10 cellular contexts compared by ENCODE assay signal in genomic region chr1:6209661-6210605, GRCh38. TPM values are rescaled to one million over a fixed set of nuclear protein-coding genes. Genes with fewer than 3 reads are reported as not detected.
A peak's percentile ranks its signal among the peaks of the same experiment; 100 is the strongest.
DNase-seq lines count a peak whose midpoint lies in the region; ATAC-seq and TF ChIP-seq lines count a peak whose summit lies in the region.
"Had no signal": no experiment of that assay in that cellular context is flagged by ENCODE, and none has a peak within 500 bp of the region (broad histone marks: within the 10 kb centered on the region; RNA-seq: fewer than 3 reads in every experiment).

No MANE protein-coding gene starts in this region.

- H3K79me2 ChIP-seq in trophoblast cell (ENCODE audit: control insufficient read depth, insufficient read depth, low read length, poor library complexity): peaks cover 2% of the 10 kb centered on the region

- H3K14ac ChIP-seq in trophoblast cell (ENCODE audit: low read length): no peak overlapping the region

- peak overlapping the region; percentile 65 for H3K4me2 ChIP-seq in trophoblast cell (ENCODE audit: low read length)

- no peak overlapping the region for H3K9ac ChIP-seq in trophoblast cell (ENCODE audit: low read length)

- H3K36me3 Mint-ChIP-seq in chondrocyte (ENCODE audit: low read depth): peaks cover 4% of the 10 kb centered on the region

- H2AK5ac ChIP-seq in trophoblast cell (ENCODE audit: low read length): no peak overlapping the region

- H4K12ac ChIP-seq in trophoblast cell (ENCODE audit: low read depth, low read length): no peak overlapping the region

- no peaks in the 10 kb centered on the region for H3K9me3 Mint-ChIP-seq in chondrocyte (ENCODE audit: low read depth)

- no peak overlapping the region for H4K8ac ChIP-seq in trophoblast cell (ENCODE audit: low read depth, low read length)

- peaks cover 11 to 20% of the 10 kb centered on the region in 2 experiments for H3K4me1 ChIP-seq in trophoblast cell (ENCODE audit: control insufficient read depth in 1 of 2, insufficient read depth in 2 of 2, low read length in 2 of 2)

- no CpG with 5 or more reads among the region's 17 CpGs for WGBS in trophoblast cell (ENCODE audit: extremely low coverage, insufficient coverage, insufficient read length)

- TF ChIP-seq CTCF in chondrocyte (IDR thresholded peaks at IDR 0.05) (no peak), omental fat pad (IDR thresholded peaks at IDR 0.05) (no peak)

- no peak overlapping the region for H2BK5ac ChIP-seq in trophoblast cell (ENCODE audit: low read depth, low read length, poor library complexity)

- H3K79me1 ChIP-seq in trophoblast cell (ENCODE audit: low read length): peaks cover 5% of the 10 kb centered on the region

- peaks cover 18% of the 10 kb centered on the region for H3K27me3 ChIP-seq in trophoblast cell (ENCODE audit: insufficient read depth, low read length)

- DNase-seq in NCI-H1694 treated with DMSO at 0.1 percent for 48 hours (lab: John Stamatoyannopoulos, UW) (peak; percentile 25), NCI-H1694 (lab: John Stamatoyannopoulos, UW) (no peak), NCI-H1092 (lab: John Stamatoyannopoulos, UW) (peak; percentile 71), chondrocyte (ENCODE audit: low spot score) (no peak), trophoblast cell (no peak), omental fat pad (ENCODE audit: low spot score) (no peak), NCI-H1105 (lab: John Stamatoyannopoulos, UW) (no peak), nucleus accumbens (lab: John Stamatoyannopoulos, UW) (no peak)

- H2AFZ ChIP-seq in trophoblast cell (ENCODE audit: insufficient read depth, low read length, poor library complexity): no peak overlapping the region

- no peak overlapping the region for H3K4me3 ChIP-seq in trophoblast cell (ENCODE audit: low read depth, low read length)

- H3K18ac ChIP-seq in trophoblast cell (ENCODE audit: low read length): no peak overlapping the region

- no peak overlapping the region for H3K27ac Mint-ChIP-seq in chondrocyte (ENCODE audit: unreplicated experiment)

- H4K91ac ChIP-seq in trophoblast cell (ENCODE audit: low read depth, low read length): no peak overlapping the region

- peaks cover 26% of the 10 kb centered on the region for H3K4me1 Mint-ChIP-seq in chondrocyte (ENCODE audit: low read depth)

- H3K9me3 ChIP-seq in trophoblast cell (ENCODE audit: insufficient read depth, low read depth, low read length): peaks cover 18% of the 10 kb centered on the region

- H2BK12ac ChIP-seq in trophoblast cell (ENCODE audit: low read length): no peak overlapping the region

- no peak for ATAC-seq in omental fat pad (ENCODE audit: low FRiP score)

- peak overlapping the region; percentile 70 for H3K4me3 Mint-ChIP-seq in chondrocyte (ENCODE audit: unreplicated experiment)

- H3K27me3 Mint-ChIP-seq in chondrocyte (ENCODE audit: low read depth): no peaks in the 10 kb centered on the region

- no peak overlapping the region for H2BK120ac ChIP-seq in trophoblast cell (ENCODE audit: insufficient read depth, low read length, poor library complexity)

- no peak overlapping the region for H3K27ac ChIP-seq in trophoblast cell (ENCODE audit: low read depth, low read length)
- H3K27ac ChIP-seq: C4-2B had no signal

- no peak overlapping the region for H3K4ac ChIP-seq in trophoblast cell (ENCODE audit: low read depth, low read length)

- no peak overlapping the region for H3K23ac ChIP-seq in trophoblast cell (ENCODE audit: low read length)

- H3K36me3 ChIP-seq in trophoblast cell (ENCODE audit: control insufficient read depth in 1 of 2, insufficient read depth in 2 of 2, low read length in 2 of 2): peaks cover 0 to 4% of the 10 kb centered on the region in 2 experiments

RNA-seq across cellular contexts. Expression of gene RNF207, which starts 4.0 kb away (rescaled TPM):
- 15.6 to 19.9 TPM (median 17.9 TPM) in 3 replicates for total RNA-seq in chondrocyte
- 2.8 and 3.9 TPM in 2 replicates for polyA plus RNA-seq in trophoblast cell (2013)
- total RNA-seq in omental fat pad: 10 to 100 TPM in 2 of 4 donors, 1 to 10 TPM in 2; 5.2 to 48.2 (median 9.5) TPM

RNA-seq across cellular contexts. Expression of gene RPL22, which starts 10.5 kb away (rescaled TPM):
- total RNA-seq in chondrocyte (208 to 243 TPM (median 220 TPM) in 3 replicates), omental fat pad (100 to 1,000 TPM; 164 to 205 (median 191) TPM)
- polyA plus RNA-seq in trophoblast cell (2013): 730 and 785 TPM in 2 replicates

RNA-seq across cellular contexts. Expression of gene ICMT, which starts 25.8 kb away (rescaled TPM):
- total RNA-seq in chondrocyte: 72.7 to 94.2 TPM (median 73.1 TPM) in 3 replicates
- polyA plus RNA-seq in trophoblast cell (2013): 48.3 and 50.2 TPM in 2 replicates
- total RNA-seq in omental fat pad: 10 to 100 TPM; 47.7 to 70.2 (median 57.3) TPM

RNA-seq across cellular contexts. Expression of gene CHD5, which starts 29.8 kb away (rescaled TPM):
- total RNA-seq in chondrocyte (0.23 to 1.0 TPM (median 0.42 TPM) in 3 replicates), omental fat pad (under 1 TPM in 3 of 4 donors, not detected in 1; 0.19 to 0.24 (median 0.19) TPM)
- 0.10 and 0.19 TPM in 2 replicates for polyA plus RNA-seq in trophoblast cell (2013)

RNA-seq across cellular contexts. Expression of gene HES3, which starts 34.0 kb away (rescaled TPM):
- total RNA-seq in chondrocyte: not detected in 3 replicates
- polyA plus RNA-seq in trophoblast cell (2013): not detected in 2 replicates
- total RNA-seq in omental fat pad: not detected
- total RNA-seq: mononuclear cell had no signal

Comparison
In these comparisons a context has a peak if more than half of its experiments do, and no peak if none do; other contexts are left out.
1. DNase-seq: peak in NCI-H1694 treated with DMSO at 0.1 percent for 48 hours (single experiment) and NCI-H1092 (single experiment); none in NCI-H1694 (single experiment), chondrocyte (single experiment), trophoblast cell (0 of 2), omental fat pad (single experiment), NCI-H1105 (single experiment) and nucleus accumbens (0 of 56).